8 cellular contexts compared by ENCODE assay signal in the genomic region with DNA sequence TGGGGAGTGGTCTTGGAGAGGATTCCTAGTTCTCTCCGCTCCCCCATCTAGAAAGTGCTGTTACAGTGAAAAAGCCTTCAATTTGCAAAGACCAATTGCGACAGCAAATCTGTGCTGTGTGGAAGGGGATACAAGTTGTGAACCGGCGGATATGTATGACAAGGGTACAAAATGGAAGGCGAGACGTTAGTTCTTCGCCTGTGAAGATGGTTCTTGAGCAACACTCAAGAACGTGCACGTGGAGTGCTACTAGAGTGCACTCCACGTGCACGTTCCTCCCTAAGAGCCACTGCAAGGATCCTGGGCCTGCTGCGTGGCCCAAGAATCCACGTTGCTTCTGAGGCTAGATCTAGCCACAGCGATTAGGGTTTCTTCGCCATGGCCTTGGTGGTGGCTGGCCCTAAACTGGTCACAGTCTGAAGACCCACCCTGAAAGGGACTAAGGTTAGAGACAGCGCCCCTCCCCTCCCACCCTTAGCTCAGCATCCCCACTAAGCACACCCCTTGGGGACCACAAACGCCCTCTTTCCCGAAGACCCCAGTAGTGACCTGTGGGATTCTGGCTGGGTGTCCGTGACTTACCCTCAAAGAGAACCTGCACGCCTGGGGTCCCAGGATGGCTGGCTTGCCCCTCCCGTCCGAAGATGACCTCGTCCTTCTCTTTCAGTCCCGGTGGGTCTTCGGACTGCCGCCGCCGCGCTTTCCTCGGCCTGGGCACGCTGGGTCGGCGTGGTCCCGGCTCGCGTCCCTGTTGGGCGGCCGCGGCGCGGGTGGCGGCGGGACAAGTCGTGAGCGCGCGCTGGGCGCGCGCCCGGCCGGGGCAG.
DNase-seq lines count a peak whose midpoint lies in the region; ATAC-seq and TF ChIP-seq lines count a peak whose summit lies in the region.

No MANE protein-coding gene starts in this region.

- no peaks in the 10 kb centered on the region for H3K36me3 Mint-ChIP-seq in memory B cell

- peaks cover 20% of the 10 kb centered on the region for H3K4me1 ChIP-seq in HUES6 (ENCODE audit: control insufficient read depth, insufficient read depth, low read length)
- H3K4me1 ChIP-seq in adipocyte (ENCODE audit: control insufficient read depth, insufficient read depth, low read length), result peaks cover 8% of the 10 kb centered on the region
- H3K4me1 ChIP-seq in tibial artery, result peaks cover 0 to 20% (median 8%) of the 10 kb centered on the region in 4 donors

- intact Hi-C loops in tibial artery (cut with DNase I; ENCODE audit: low total_unique reads), result no loop called here

- no peak overlapping the region for H3K27ac ChIP-seq in HUES6 (ENCODE audit: low read depth, low read length)
- no peak overlapping the region for H3K27ac ChIP-seq in tibial artery

- ATAC-seq in memory B cell (ENCODE audit: low read depth), result no peak

- H3K36me3 ChIP-seq in HUES6 (ENCODE audit: control insufficient read depth, insufficient read depth, low read length) (no peaks in the 10 kb centered on the region), adipocyte (ENCODE audit: control insufficient read depth, insufficient read depth, low read length, severe bottlenecking) (no peaks in the 10 kb centered on the region), tibial artery (no peaks in the 10 kb centered on the region)

- peaks cover 7% of the 10 kb centered on the region for H3K27me3 Mint-ChIP-seq in memory B cell

- no peak for TF ChIP-seq CTCF in AG04449 (IDR thresholded peaks at IDR 0.05; ENCODE audit: insufficient read depth, low read length, missing control alignments)
- no peak for TF ChIP-seq CTCF in tibial artery (IDR thresholded peaks at IDR 0.05)

- CTCF ChIA-PET in AG04449 (lab: Yijun Ruan, JAX), result no interaction called here

- no peaks in the 10 kb centered on the region for H3K9me3 Mint-ChIP-seq in memory B cell

- H3K4me3 Mint-ChIP-seq in memory B cell, result peak overlapping the region; percentile 85

- H3K9me3 ChIP-seq in HUES6 (ENCODE audit: control insufficient read depth, insufficient read depth, low read depth, low read length) (no peaks in the 10 kb centered on the region), adipocyte (ENCODE audit: control insufficient read depth, low read length) (no peaks in the 10 kb centered on the region), tibial artery (no peaks in the 10 kb centered on the region)

- no peak for DNase-seq in AG04449 (ENCODE audit: low read depth, low spot score)
- no peak for DNase-seq in adipocyte (ENCODE audit: low read depth)
- no peak for DNase-seq in memory B cell (ENCODE audit: low spot score in 2 of 2)
- DNase-seq in tibial artery, result no peak
- DNase-seq in SKM-1 (lab: John Stamatoyannopoulos, UW; ENCODE audit: unreplicated experiment), result no peak
- DNase-seq in GDM1 (lab: John Stamatoyannopoulos, UW), result no peak
- DNase-seq in NCI-H524 treated with DMSO at 0.1 percent for 48 hours (lab: John Stamatoyannopoulos, UW), result no peak

- H3K9ac ChIP-seq in HUES6 (ENCODE audit: low read length), result peak overlapping the region; percentile 64
- peak overlapping the region; percentile 65 for H3K9ac ChIP-seq in adipocyte (ENCODE audit: low read length)

- H3K27me3 ChIP-seq in HUES6 (ENCODE audit: control insufficient read depth, insufficient read depth, low read length), result peaks cover 32% of the 10 kb centered on the region
- no peaks in the 10 kb centered on the region for H3K27me3 ChIP-seq in adipocyte (replicated peaks; ENCODE audit: control insufficient read depth, insufficient read depth, low read length)
- H3K27me3 ChIP-seq in tibial artery, result peaks cover 0 to 8% of the 10 kb centered on the region in 2 donors

- peaks cover 16% of the 10 kb centered on the region for H3K4me1 Mint-ChIP-seq in memory B cell

- no peak overlapping the region for H3K27ac Mint-ChIP-seq in memory B cell

- POLR2A ChIA-PET in AG04449 (lab: Yijun Ruan, JAX), result no interaction called here

- H3K4me3 ChIP-seq in AG04449 (ENCODE audit: low read depth, low read length), result peak overlapping the region; percentile 59
- peak overlapping the region; percentile 96 for H3K4me3 ChIP-seq in HUES6 (ENCODE audit: low read depth, low read length)
- H3K4me3 ChIP-seq in adipocyte (ENCODE audit: low read length), result peak overlapping the region; percentile 91
- H3K4me3 ChIP-seq in tibial artery, result peak overlapping the region; percentile 63
